Comparison of ENCODE assay signal across 24 cellular contexts in the genomic region with DNA sequence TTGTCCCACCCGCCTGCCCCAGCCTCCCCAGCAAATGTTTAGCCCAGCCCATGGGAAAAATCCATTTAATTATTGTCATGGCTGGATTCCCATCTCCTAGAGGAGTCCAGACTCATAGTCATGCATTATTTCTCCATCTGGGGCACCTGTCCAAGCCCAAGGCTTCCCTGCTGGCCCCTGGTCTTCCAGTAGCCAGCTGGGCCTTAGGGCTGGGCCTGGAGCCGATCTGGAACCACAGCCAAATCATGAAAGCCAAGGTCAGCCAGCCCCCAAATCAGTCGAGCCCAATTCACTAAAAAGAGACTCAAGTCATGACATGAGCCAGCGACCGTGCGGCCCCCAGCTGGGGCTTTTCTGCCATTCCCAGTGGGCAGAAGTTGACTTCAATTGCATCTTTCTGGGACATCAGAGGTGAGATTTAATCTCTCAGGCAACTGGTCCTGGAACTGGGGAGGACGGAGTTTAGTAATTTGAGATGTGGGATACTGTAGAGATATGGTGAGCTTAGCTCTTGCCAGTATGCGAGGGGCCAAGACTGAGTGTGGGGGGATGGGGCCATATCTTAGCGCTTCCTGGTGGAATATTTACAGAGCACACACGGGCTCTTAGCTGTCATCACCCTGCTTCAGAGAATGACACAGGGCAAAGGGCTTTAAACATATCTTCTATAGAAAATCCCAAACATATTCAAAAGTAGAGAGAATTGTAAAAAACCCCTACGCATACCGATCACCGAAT. TPM values are rescaled to one million over a fixed set of nuclear protein-coding genes. Genes with fewer than 3 reads are reported as not detected.
A peak's percentile ranks its signal among the peaks of the same experiment; 100 is the strongest.
DNase-seq lines count a peak whose midpoint lies in the region; ATAC-seq, FAIRE-seq and TF ChIP-seq lines count a peak whose summit lies in the region.
"Had no signal": no experiment of that assay in that cellular context is flagged by ENCODE, and none has a peak within 500 bp of the region (broad histone marks: within the 10 kb centered on the region; RNA-seq: fewer than 3 reads in every experiment).

No MANE protein-coding gene starts in this region.

- DNase-seq in cardiac septum (ENCODE audit: low spot score) (peak; percentile 55), psoas muscle (peak; percentile 23 to 85), A673 (ENCODE audit: low spot score) (no peak), H54 (ENCODE audit: insufficient read length, low spot score) (no peak), activated T-cell treated with anti-CD3 and anti-CD28 coated beads for 4 hours (no peak)
- DNase-seq in stimulated activated naive CD4-positive, alpha-beta T cell treated with Interleukin-2 at 50 U/mL for 16 hours (lab: John Stamatoyannopoulos, UW), result no peak
- DNase-seq: C1 segment of cervical spinal cord, DMS 273 treated with DMSO at 0.1 percent for 48 hours, GF-D8, H9, MV-4-11, NCI-H1417 treated with DMSO at 0.1 percent for 48 hours, NCI-H2029 treated with DMSO at 0.1 percent for 48 hours, NCI-H2171 treated with DMSO at 0.1 percent for 48 hours, NCI-H82, PC-3 had no signal

- ATAC-seq in psoas muscle, result peak in 2 of 4 donors; percentile 60 to 71
- ATAC-seq: PC-3 had no signal

- POLR2A ChIA-PET in A673 (lab: Charles Lee; ENCODE audit: low non-redundant PET), result interaction anchor here (0.6 kb wide), 1 partner anchor 13 kb away, joined by 3 read pairs; no protein-coding TSS in a partner anchor

- H3K27me3 ChIP-seq in psoas muscle (ENCODE audit: insufficient read depth in 3 of 3, low read length in 2 of 3), result no peaks in the 10 kb centered on the region
- no peaks in the 10 kb centered on the region for H3K27me3 ChIP-seq in A673 (replicated peaks; ENCODE audit: insufficient read depth, low read depth, low read length, poor library complexity)

- CTCF ChIA-PET in A673 (lab: Charles Lee), result no interaction called here

- peaks cover 4% of the 10 kb centered on the region for H3K9me3 ChIP-seq in psoas muscle
- H3K9me3 ChIP-seq in A673 (ENCODE audit: low read depth, low read length, poor library complexity, severe bottlenecking), result no peaks in the 10 kb centered on the region

- H3K36me3 ChIP-seq in psoas muscle (ENCODE audit: insufficient read depth in 1 of 2, low read depth in 1 of 2) (no peaks in the 10 kb centered on the region), A673 (ENCODE audit: insufficient read depth, low read length, poor library complexity, severe bottlenecking) (no peaks in the 10 kb centered on the region)

- intact Hi-C loops in cardiac septum (cut with DNase I), result no loop called here
- intact Hi-C loops in psoas muscle (cut with DNase I), result no loop called here
- intact Hi-C loops in A673 (cut with micrococcal nuclease; ENCODE audit: unreplicated experiment), result no loop called here

- H3K4me3 ChIP-seq in psoas muscle, result no peak overlapping the region
- no peak overlapping the region for H3K4me3 ChIP-seq in A673 (ENCODE audit: low read depth, low read length, poor library complexity, severe bottlenecking)
- H3K4me3 ChIP-seq: SK-N-MC had no signal

- H3K4me1 ChIP-seq in psoas muscle, result no peaks in the 10 kb centered on the region
- no peaks in the 10 kb centered on the region for H3K4me1 ChIP-seq in A673 (ENCODE audit: insufficient read depth, low read length, poor library complexity, severe bottlenecking)

- BruUV-seq in A673 (replicated peaks; lab: Mats Ljungman, UMichigan), result no TSS peak

- no peak for TF ChIP-seq POLR2A in H54 (IDR thresholded peaks at IDR 0.05; ENCODE audit: low read depth, low read length)

- FAIRE-seq in H54 (lab: Jason Lieb, UNC), result no peak
- FAIRE-seq: A204.1 had no signal

- WGBS in psoas muscle, 3 donors, result 32 to 37% (median 33%) methylated on average over 13 of the region's 13 CpGs

- TF ChIP-seq CTCF in C4-2B (conservative IDR thresholded peaks at IDR 0.05) (no peak), VCaP (conservative IDR thresholded peaks at IDR 0.05) (no peak), psoas muscle (IDR thresholded peaks at IDR 0.05) (no peak), A673 (conservative IDR thresholded peaks at IDR 0.05; ENCODE audit: low read depth, low read length) (no peak)

- H3K27ac ChIP-seq in C4-2B (peak overlapping the region; percentile 9; the same call in 1 of the 2 replicates), VCaP (peak overlapping the region; percentile 39), psoas muscle (no peak overlapping the region), A673 (ENCODE audit: low read depth, low read length, poor library complexity, severe bottlenecking) (no peak overlapping the region)
- H3K27ac ChIP-seq: RWPE1, SK-N-MC had no signal

RNA-seq across cellular contexts. Expression of a gene that starts 9.4 kb away (rescaled TPM):
- total RNA-seq in cardiac septum (not detected), psoas muscle (not detected), A673 (2021) (3.5 and 4.7 TPM in 2 replicates)
- polyA plus RNA-seq in psoas muscle, result not detected
- total RNA-seq: H9, HT1080, NCI-H460, PC-3 had no signal
- polyA plus RNA-seq: IgD-negative memory B cell had no signal

RNA-seq across cellular contexts. Expression of a gene that starts 19.7 kb away (rescaled TPM):
- total RNA-seq in cardiac septum (not detected), psoas muscle (under 1 TPM in 1 of 4 donors, not detected in 3; 0.29 TPM), A673 (2021) (78.3 and 79.7 TPM in 2 replicates)
- polyA plus RNA-seq in psoas muscle, result under 1 TPM; 0.04 to 0.30 (median 0.17) TPM
- total RNA-seq: H9, HT1080, NCI-H460 had no signal
- polyA plus RNA-seq: IgD-negative memory B cell had no signal

RNA-seq across cellular contexts. Expression of a gene that starts 24.3 kb away (rescaled TPM):
- total RNA-seq in cardiac septum (1.7 TPM), psoas muscle (1 to 10 TPM in 2 of 4 donors, under 1 TPM in 2; 0.47 to 2.0 (median 1.0) TPM), A673 (2021) (1.1 TPM in 2 replicates)
- under 1 TPM; 0.21 to 0.47 (median 0.34) TPM for polyA plus RNA-seq in psoas muscle
- total RNA-seq: HT1080, NCI-H460, PC-3 had no signal

RNA-seq across cellular contexts. Expression of a gene that starts 38.9 kb away (rescaled TPM):
- 21.6 TPM for total RNA-seq in cardiac septum
- 10 to 100 TPM; 16.6 to 39.1 (median 25.8) TPM for total RNA-seq in psoas muscle
- polyA plus RNA-seq in psoas muscle, result 10 to 100 TPM; 16.6 to 22.9 (median 20.7) TPM
- total RNA-seq in A673 (2021), result 72.3 and 73.7 TPM in 2 replicates

Comparison
In these comparisons a context has a peak if more than half of its experiments do, and no peak if none do; other contexts are left out.
1. H3K27ac ChIP-seq: peak in C4-2B (single experiment) and VCaP (single experiment); none in psoas muscle (single experiment) and A673 (single experiment).
2. DNase-seq: peak in cardiac septum (single experiment) and psoas muscle (2 of 2); none in A673 (single experiment), H54 (single experiment), stimulated activated naive CD4-positive, alpha-beta T cell treated with Interleukin-2 at 50 U/mL for 16 hours (single experiment) and activated T-cell treated with anti-CD3 and anti-CD28 coated beads for 4 hours (single experiment).
3. RNA of a gene that starts 19.7 kb away (total RNA-seq): 78.3 to 79.7 TPM in A673; 0.29 TPM in psoas muscle and not detected in cardiac septum (single experiment); every median in the first group is over 10 times any median in the second.